1 cellular context compared by ENCODE assay signal in genomic region chr17:44152875-44153274, GRCh38.
TF ChIP-seq lines count a peak whose summit lies in the region.

No MANE protein-coding gene starts in this region.

TF ChIP-seq in IMR-90, 13 proteins besides CTCF, POLR2A, EP300 and RAD21:
- TF ChIP-seq FOS (IDR thresholded peaks at IDR 0.05; ENCODE audit: low read depth, low read length) (no peak), CHD1 (IDR thresholded peaks at IDR 0.05; ENCODE audit: low read depth, low read length) (no peak), NFE2L2 (IDR thresholded peaks at IDR 0.05; ENCODE audit: low read depth, low read length) (no peak), MAZ (IDR thresholded peaks at IDR 0.05; ENCODE audit: borderline replicate concordance, low read depth, low read length) (no peak), RCOR1 (IDR thresholded peaks at IDR 0.05; ENCODE audit: insufficient replicate concordance, low read length) (no peak), CEBPB (IDR thresholded peaks at IDR 0.05; ENCODE audit: low read depth, low read length) (no peak), SMC3 (IDR thresholded peaks at IDR 0.05; ENCODE audit: low read depth, low read length) (no peak), RFX5 (IDR thresholded peaks at IDR 0.05; ENCODE audit: low read depth, low read length) (no peak), MAFK (IDR thresholded peaks at IDR 0.05; ENCODE audit: low read depth, low read length) (no peak), MXI1 (IDR thresholded peaks at IDR 0.05; ENCODE audit: borderline replicate concordance, low read depth, low read length) (no peak), USF2 (IDR thresholded peaks at IDR 0.05; ENCODE audit: low read depth, low read length) (no peak), BHLHE40 (IDR thresholded peaks at IDR 0.05; ENCODE audit: low read depth, low read length) (no peak), ELK1 (IDR thresholded peaks at IDR 0.05; ENCODE audit: borderline replicate concordance, low read depth, low read length) (no peak)
